In genomic region chr19:41866284-41866683, GRCh38 we compare ENCODE assay signal across 13 cellular contexts. TPM values are rescaled to one million over a fixed set of nuclear protein-coding genes. Genes with fewer than 3 reads are reported as not detected.
DNase-seq lines count a peak whose midpoint lies in the region; ATAC-seq and TF ChIP-seq lines count a peak whose summit lies in the region.
"Had no signal": no experiment of that assay in that cellular context is flagged by ENCODE, and none has a peak within 500 bp of the region (broad histone marks: within the 10 kb centered on the region; RNA-seq: fewer than 3 reads in every experiment).

No MANE protein-coding gene starts in this region.

- H2BK15ac ChIP-seq in IMR-90 (ENCODE audit: low read depth, low read length) = no peak overlapping the region

- peak overlapping the region; percentile 90 for H3K4me3 Mint-ChIP-seq in activated T-helper 17 cell treated with anti-CD3 and anti-CD28 coated beads, Interleukin-2, amount 50 U/mL, for 72 hours
- no peak overlapping the region for H3K4me3 Mint-ChIP-seq in natural killer cell
- H3K4me3 Mint-ChIP-seq: neural progenitor cell had no signal

- no peak overlapping the region for H3K9ac ChIP-seq in IMR-90 (ENCODE audit: low read depth, low read length)
- H3K9ac ChIP-seq: neural progenitor cell had no signal

- no peak overlapping the region; the same call in 1 of the 2 replicates for H3K23ac ChIP-seq in IMR-90 (ENCODE audit: low read depth, low read length)

- H2BK5ac ChIP-seq in IMR-90 (ENCODE audit: low read depth, low read length, poor library complexity, severe bottlenecking) = no peak overlapping the region

- TF ChIP-seq POLR2A in IMR-90 (IDR thresholded peaks at IDR 0.05; ENCODE audit: low read depth, low read length) = no peak

- peak; percentile 33 for DNase-seq in NCI-H2107 treated with DMSO at 0.1 percent for 48 hours (lab: John Stamatoyannopoulos, UW; ENCODE audit: unreplicated experiment)
- no peak for DNase-seq in NCI-H2107 (lab: John Stamatoyannopoulos, UW)
- no peak for DNase-seq in IMR-90
- no peak for DNase-seq in natural killer cell
- no peak for DNase-seq in AG08395 (ENCODE audit: low spot score)
- DNase-seq: NCI-H1048; Peyer's patch; stimulated activated CD4-positive, alpha-beta T cell treated with anti-CD3 and anti-CD28 coated beads, Interleukin-4, amount 100 ng/mL, for 4 hours had no signal

- no peak overlapping the region for H3K27ac ChIP-seq in IMR-90 (ENCODE audit: insufficient read depth, low read length)
- H3K27ac ChIP-seq: neural progenitor cell had no signal

- H3K56ac ChIP-seq in IMR-90 (ENCODE audit: extremely low read depth, insufficient read depth, low read length) = no peak overlapping the region

- POLR2A ChIA-PET in IMR-90 (lab: Charles Lee; ENCODE audit: unreplicated experiment) = no interaction called here

- 100% methylated on average over 1 of the region's 3 CpGs; no CpG with 5 or more reads in 1 of the 2 experiments for WGBS in IMR-90 (ENCODE audit: extremely low coverage in 2 of 2, insufficient read length in 1 of 2), 2 experiments

- H3K18ac ChIP-seq in IMR-90 (ENCODE audit: low read depth, low read length) = no peak overlapping the region

- peaks cover 48% of the 10 kb centered on the region for H3K4me1 Mint-ChIP-seq in activated T-helper 17 cell treated with anti-CD3 and anti-CD28 coated beads, Interleukin-2, amount 50 U/mL, for 72 hours
- peaks cover 35 to 57% of the 10 kb centered on the region in 2 donors for H3K4me1 Mint-ChIP-seq in natural killer cell

- H3K9me3 Mint-ChIP-seq in activated T-helper 17 cell treated with anti-CD3 and anti-CD28 coated beads, Interleukin-2, amount 50 U/mL, for 72 hours = no peaks in the 10 kb centered on the region
- no peaks in the 10 kb centered on the region for H3K9me3 Mint-ChIP-seq in natural killer cell
- H3K9me3 Mint-ChIP-seq: neural progenitor cell had no signal

- H3K36me3 Mint-ChIP-seq in activated T-helper 17 cell treated with anti-CD3 and anti-CD28 coated beads, Interleukin-2, amount 50 U/mL, for 72 hours (ENCODE audit: low read depth) = peaks cover 100% of the 10 kb centered on the region
- no peaks in the 10 kb centered on the region for H3K36me3 Mint-ChIP-seq in natural killer cell

- H3K4me3 ChIP-seq in IMR-90 (ENCODE audit: insufficient read depth, low read depth, low read length) = no peak overlapping the region
- H3K4me3 ChIP-seq: neural progenitor cell, Peyer's patch had no signal

- CTCF ChIA-PET in IMR-90 (lab: Yijun Ruan, JAX) = no interaction called here

- no peak overlapping the region for H2AK5ac ChIP-seq in IMR-90 (ENCODE audit: low read depth, low read length)

- peaks cover 10% of the 10 kb centered on the region for H3K4me1 ChIP-seq in IMR-90 (ENCODE audit: control insufficient read depth, insufficient read depth, low read length)

- dilution Hi-C loops in IMR-90 (cut with HindIII; ENCODE audit: low sequenced_read_pairs, unreplicated experiment) = no loop called here

- BruUV-seq in IMR-90 (replicated peaks; lab: Mats Ljungman, UMichigan) = no TSS peak

- H3K27me3 Mint-ChIP-seq in activated T-helper 17 cell treated with anti-CD3 and anti-CD28 coated beads, Interleukin-2, amount 50 U/mL, for 72 hours = no peaks in the 10 kb centered on the region
- no peaks in the 10 kb centered on the region for H3K27me3 Mint-ChIP-seq in natural killer cell (ENCODE audit: low read depth in 2 of 2)

- H2BK20ac ChIP-seq in IMR-90 (ENCODE audit: low read depth, low read length) = no peak overlapping the region

- H3K4me2 ChIP-seq in IMR-90 (ENCODE audit: low read depth, low read length) = no peak overlapping the region
- H3K4me2 ChIP-seq: neural progenitor cell had no signal

- in situ Hi-C loops in IMR-90 (cut with MboI; ENCODE audit: low sequenced_read_pairs) = no loop called here

- H3K27me3 ChIP-seq in IMR-90 (ENCODE audit: control insufficient read depth, insufficient read depth, low read length) = no peaks in the 10 kb centered on the region
- H3K27me3 ChIP-seq: neural progenitor cell, Peyer's patch had no signal

- H4K20me1 ChIP-seq in IMR-90 (ENCODE audit: insufficient read depth, low read length) = peaks cover 98% of the 10 kb centered on the region

- peak overlapping the region; percentile 41 for H2AFZ ChIP-seq in IMR-90 (replicated peaks; ENCODE audit: low read length, poor library complexity)
- H2AFZ ChIP-seq: neural progenitor cell had no signal

- no peak for ATAC-seq in IMR-90 (ENCODE audit: low read depth)
- ATAC-seq in activated T-helper 17 cell treated with anti-CD3 and anti-CD28 coated beads, Interleukin-2, amount 50 U/mL, for 72 hours (replicated peaks) = no peak
- no peak for ATAC-seq in natural killer cell
- no peak for ATAC-seq in GM19467 (IDR thresholded peaks at IDR 0.05; ENCODE audit: unreplicated experiment)
- no peak for ATAC-seq in GM18502 (IDR thresholded peaks at IDR 0.05; ENCODE audit: poor library complexity, unreplicated experiment)

- H3K14ac ChIP-seq in IMR-90 (replicated peaks; ENCODE audit: low read depth, low read length) = no peak overlapping the region

- no peak overlapping the region for H4K91ac ChIP-seq in IMR-90 (ENCODE audit: insufficient read depth, low read depth, low read length)

- intact Hi-C loops in IMR-90 (cut with micrococcal nuclease) = no loop called here
- intact Hi-C loops in natural killer cell (cut with micrococcal nuclease) = no loop called here

- H4K8ac ChIP-seq in IMR-90 (ENCODE audit: low read depth in 2 of 2, low read length in 2 of 2) = no peak overlapping the region

- H2AK9ac ChIP-seq in IMR-90 (replicated peaks; ENCODE audit: low read depth, low read length, poor library complexity) = no peak overlapping the region

- H2BK120ac ChIP-seq in IMR-90 (ENCODE audit: low read depth, low read length) = no peak overlapping the region

- H4K5ac ChIP-seq in IMR-90 (ENCODE audit: low read depth, low read length) = no peak overlapping the region

- peaks cover 81% of the 10 kb centered on the region for H3K36me3 ChIP-seq in IMR-90 (ENCODE audit: control insufficient read depth, insufficient read depth, low read length)

- no peaks in the 10 kb centered on the region for H3K9me3 ChIP-seq in IMR-90 (ENCODE audit: control insufficient read depth, insufficient read depth, low read length)
- H3K9me3 ChIP-seq: Peyer's patch had no signal

- peak overlapping the region; percentile 78 for H3K27ac Mint-ChIP-seq in activated T-helper 17 cell treated with anti-CD3 and anti-CD28 coated beads, Interleukin-2, amount 50 U/mL, for 72 hours
- H3K27ac Mint-ChIP-seq in natural killer cell = peak overlapping the region; percentile 31 to 36
- H3K27ac Mint-ChIP-seq: neural progenitor cell had no signal

- TF ChIP-seq CTCF in IMR-90 (conservative IDR thresholded peaks at IDR 0.05; ENCODE audit: low read depth, low read length) (no peak), natural killer cell (IDR thresholded peaks at IDR 0.05) (no peak)

- no peak overlapping the region for H3K4ac ChIP-seq in IMR-90 (ENCODE audit: low read depth, low read length)

- H3K9me1 ChIP-seq in IMR-90 (ENCODE audit: insufficient read depth, low read length) = peaks cover 24% of the 10 kb centered on the region

- peaks cover 29 to 79% of the 10 kb centered on the region in 2 experiments for H3K79me1 ChIP-seq in IMR-90 (ENCODE audit: low read depth in 1 of 2, low read length in 2 of 2)

- TF ChIP-seq RAD21 in IMR-90 (IDR thresholded peaks at IDR 0.05; ENCODE audit: low read length) = no peak

TF ChIP-seq in IMR-90, 13 proteins besides CTCF, POLR2A, EP300 and RAD21 (continues in another document):
- no peak for TF ChIP-seq MAZ (IDR thresholded peaks at IDR 0.05; ENCODE audit: borderline replicate concordance, low read depth, low read length)

RNA-seq across cellular contexts. Expression of gene RPS19, which starts 6.2 kb away (rescaled TPM):
- 230 and 299 TPM in 2 replicates for total RNA-seq in IMR-90 (2012; rRNA removed)
- polyA plus RNA-seq in IMR-90 (2012; rRNA removed) = 1,882 and 3,988 TPM in 2 replicates
- polyA plus RNA-seq in IMR-90 (2012; cell fraction: cytosol; rRNA removed) = 1,236 and 2,903 TPM in 2 replicates
- 465 and 1,276 TPM in 2 replicates for polyA plus RNA-seq in IMR-90 (2012; cell fraction: nucleus; rRNA removed; ENCODE audit: low replicate concordance)
- total RNA-seq in activated T-helper 17 cell treated with anti-CD3 and anti-CD28 coated beads, Interleukin-2, amount 50 U/mL, for 72 hours = 1,000 to 10,000 TPM; 3,531 to 4,049 TPM
- total RNA-seq in natural killer cell = 1,000 to 10,000 TPM; 1,358 to 1,814 (median 1,709) TPM

RNA-seq across cellular contexts. Expression of gene CD79A, which starts 10.8 kb away (rescaled TPM):
- total RNA-seq in IMR-90 (2012; rRNA removed) (not detected in 2 replicates), natural killer cell (10 to 100 TPM in 1 of 3 donors, 1 to 10 TPM in 2; 5.6 to 35.5 (median 6.0) TPM)
- polyA plus RNA-seq in IMR-90 (2012; rRNA removed) = 0.19 and 0.24 TPM in 2 replicates
- polyA plus RNA-seq in IMR-90 (2012; cell fraction: cytosol; rRNA removed) = 0.10 and 0.37 TPM in 2 replicates
- polyA plus RNA-seq in IMR-90 (2012; cell fraction: nucleus; rRNA removed; ENCODE audit: low replicate concordance) = 0.06 and 0.25 TPM in 2 replicates
- under 1 TPM; 0.22 to 0.98 TPM for total RNA-seq in activated T-helper 17 cell treated with anti-CD3 and anti-CD28 coated beads, Interleukin-2, amount 50 U/mL, for 72 hours

RNA-seq across cellular contexts. Expression of gene ARHGEF1, which starts 16.7 kb away (rescaled TPM):
- total RNA-seq in IMR-90 (2012; rRNA removed) (11.5 and 12.5 TPM in 2 replicates), natural killer cell (1,000 to 10,000 TPM; 1,177 to 1,409 (median 1,354) TPM)
- polyA plus RNA-seq in IMR-90 (2012; rRNA removed) = 47.1 and 51.2 TPM in 2 replicates
- polyA plus RNA-seq in IMR-90 (2012; cell fraction: cytosol; rRNA removed) = 42.5 and 58.8 TPM in 2 replicates
- polyA plus RNA-seq in IMR-90 (2012; cell fraction: nucleus; rRNA removed; ENCODE audit: low replicate concordance) = 228 and 380 TPM in 2 replicates
- total RNA-seq in activated T-helper 17 cell treated with anti-CD3 and anti-CD28 coated beads, Interleukin-2, amount 50 U/mL, for 72 hours = 100 to 1,000 TPM; 255 to 337 TPM

RNA-seq across cellular contexts. Expression of gene DMRTC2, which starts 21.4 kb away (rescaled TPM):
- total RNA-seq in IMR-90 (2012; rRNA removed) = not detected in 2 replicates
- not detected in 2 replicates for polyA plus RNA-seq in IMR-90 (2012; rRNA removed)
- polyA plus RNA-seq in IMR-90 (2012; cell fraction: cytosol; rRNA removed) = not detected in 2 replicates
- polyA plus RNA-seq in IMR-90 (2012; cell fraction: nucleus; rRNA removed; ENCODE audit: low replicate concordance) = not detected in 2 replicates
- total RNA-seq in activated T-helper 17 cell treated with anti-CD3 and anti-CD28 coated beads, Interleukin-2, amount 50 U/mL, for 72 hours = not detected
- not detected for total RNA-seq in natural killer cell
- total RNA-seq: Peyer's patch, urinary bladder had no signal
- polyA plus RNA-seq: urinary bladder had no signal

RNA-seq across cellular contexts. Expression of gene LYPD4, which starts 21.8 kb away (rescaled TPM):
- total RNA-seq in IMR-90 (2012; rRNA removed) (not detected in 2 replicates), natural killer cell (not detected)
- not detected in 2 replicates for polyA plus RNA-seq in IMR-90 (2012; rRNA removed)
- polyA plus RNA-seq in IMR-90 (2012; cell fraction: cytosol; rRNA removed) = not detected in 2 replicates
- not detected in 2 replicates for polyA plus RNA-seq in IMR-90 (2012; cell fraction: nucleus; rRNA removed; ENCODE audit: low replicate concordance)
- total RNA-seq in activated T-helper 17 cell treated with anti-CD3 and anti-CD28 coated beads, Interleukin-2, amount 50 U/mL, for 72 hours = not detected
- total RNA-seq: Peyer's patch, urinary bladder had no signal
- polyA plus RNA-seq: urinary bladder had no signal

Comparison
In these comparisons a context has a peak if more than half of its experiments do, and no peak if none do; other contexts are left out.
1. RNA of gene ARHGEF1, which starts 16.7 kb away (total RNA-seq): 1,177 to 1,409 TPM in natural killer cell and 255 to 337 TPM in activated T-helper 17 cell treated with anti-CD3 and anti-CD28 coated beads, Interleukin-2, amount 50 U/mL, for 72 hours; 11.5 to 12.5 TPM in IMR-90; every median in the first group is over 10 times any median in the second.